1 cellular context compared by ENCODE assay signal in the genomic region with DNA sequence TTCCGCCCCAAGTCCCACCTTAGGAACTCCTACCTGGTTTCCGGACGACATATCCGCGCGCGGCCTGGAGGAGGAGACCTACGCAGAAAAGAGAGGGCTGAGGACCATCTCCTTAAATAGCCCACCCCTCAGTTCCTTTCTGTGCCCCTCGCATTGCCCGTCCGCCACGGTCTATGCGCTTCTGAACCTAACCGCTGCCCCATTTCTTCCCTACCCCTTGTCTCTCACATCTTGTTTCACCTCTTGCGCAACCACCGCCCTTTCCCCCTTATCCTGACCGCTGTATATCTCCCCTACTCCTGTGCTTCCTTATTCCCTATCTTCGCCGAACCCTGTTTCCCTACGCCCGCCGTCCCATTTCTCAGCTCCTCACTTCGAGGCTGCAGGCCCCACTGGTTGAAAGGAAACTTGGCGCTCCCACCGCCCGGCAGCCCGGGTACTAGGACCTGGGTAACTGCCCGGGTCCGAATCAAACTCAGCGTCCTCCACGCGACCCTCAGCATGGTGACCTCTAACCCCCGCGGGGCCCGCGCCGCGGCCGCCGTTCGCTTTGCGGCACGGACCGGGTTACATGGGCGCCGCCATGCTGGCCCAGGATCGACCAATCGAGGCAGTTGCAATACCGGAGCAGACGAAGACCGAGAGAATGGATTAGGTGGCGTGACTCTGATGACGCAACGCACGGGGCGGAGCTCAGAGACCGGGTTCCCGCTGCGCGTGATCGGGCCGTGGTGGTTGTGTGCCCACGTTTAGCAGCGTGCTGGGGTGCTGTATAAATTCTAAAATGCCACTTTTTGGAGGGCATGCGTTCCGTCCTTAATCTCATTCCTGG.
TF ChIP-seq lines count a peak whose summit lies in the region.

Gene MRPS15, minus strand, starts transcription at position 612 of the 832 bp plus-strand sequence. Its CDS starts 109 bp downstream, at position 503.

TF ChIP-seq in HepG2, 621 proteins besides CTCF, POLR2A, EP300 and RAD21 (continued from another document and continues in another):
- TF ChIP-seq ZNF607 (CRISPR knock-in tag; IDR thresholded peaks at IDR 0.05; ENCODE audit: borderline replicate concordance) (no peak; the same call in 1 of the 2 replicates), ZNF414 (CRISPR knock-in tag; IDR thresholded peaks at IDR 0.05) (peak; percentile 90; the same call in 1 of the 2 replicates), ZNF235 (CRISPR knock-in tag; IDR thresholded peaks at IDR 0.05; ENCODE audit: borderline replicate concordance) (no peak), ZNF83 (CRISPR knock-in tag; IDR thresholded peaks at IDR 0.05; ENCODE audit: borderline replicate concordance) (no peak; the same call in 1 of the 2 replicates), ZNF746 (CRISPR knock-in tag; IDR thresholded peaks at IDR 0.05) (0 out of 2 replicates have a peak, but pooled peaks have one; percentile 61), GTF2F1 (IDR thresholded peaks at IDR 0.05; ENCODE audit: low read length) (no peak), ZNF678 (CRISPR knock-in tag; IDR thresholded peaks at IDR 0.05) (no peak), RFX3 (CRISPR knock-in tag; IDR thresholded peaks at IDR 0.05) (0 out of 2 replicates have a peak, but pooled peaks have one; percentile 30), ZNF878 (CRISPR knock-in tag; IDR thresholded peaks at IDR 0.05) (peak; percentile 70; the same call in 1 of the 2 replicates), ZNF737 (CRISPR knock-in tag; IDR thresholded peaks at IDR 0.05; ENCODE audit: borderline replicate concordance) (no peak), ETV5 (CRISPR knock-in tag; IDR thresholded peaks at IDR 0.05; ENCODE audit: borderline replicate concordance) (peak; percentile 58; the same call in 1 of the 2 replicates), KAT8 (CRISPR knock-in tag; IDR thresholded peaks at IDR 0.05) (peak; percentile 97), ZNF570 (CRISPR knock-in tag; IDR thresholded peaks at IDR 0.05; ENCODE audit: borderline replicate concordance) (no peak), ZNF280B (CRISPR knock-in tag; IDR thresholded peaks at IDR 0.05; ENCODE audit: borderline replicate concordance) (peak; percentile 75; the same call in 1 of the 2 replicates), HOXA3 (CRISPR knock-in tag; IDR thresholded peaks at IDR 0.05) (peak; percentile 94), ONECUT2 (CRISPR knock-in tag; IDR thresholded peaks at IDR 0.05) (peak; percentile 11; the same call in 1 of the 2 replicates), ARID2 (CRISPR knock-in tag; IDR thresholded peaks at IDR 0.05; ENCODE audit: borderline replicate concordance) (peak; percentile 79), ZBTB38 (CRISPR knock-in tag; IDR thresholded peaks at IDR 0.05) (peak; percentile 56), ZNF597 (CRISPR knock-in tag; IDR thresholded peaks at IDR 0.05) (no peak), ZNF761 (CRISPR knock-in tag; conservative IDR thresholded peaks at IDR 0.05) (0 out of 2 replicates have a peak, but pooled peaks have one; percentile 24), DR1 (CRISPR knock-in tag; IDR thresholded peaks at IDR 0.05) (peak; percentile 77), ZNF274 (CRISPR knock-in tag; IDR thresholded peaks at IDR 0.05) (peak; percentile 97), REST (IDR thresholded peaks at IDR 0.05; ENCODE audit: borderline replicate concordance in 1 of 2, low read depth in 1 of 2, low read length in 2 of 2) (peak in 1 of 2 experiments; percentile 63; a peak in 1 of 4 replicates), NCOA2 (CRISPR knock-in tag; IDR thresholded peaks at IDR 0.05) (peak; percentile 80), ZNF160 (CRISPR knock-in tag; IDR thresholded peaks at IDR 0.05) (peak; percentile 55; the same call in 1 of the 2 replicates), FOXJ3 (CRISPR knock-in tag; IDR thresholded peaks at IDR 0.05; ENCODE audit: borderline replicate concordance) (peak; percentile 60), SIX4 (CRISPR knock-in tag; IDR thresholded peaks at IDR 0.05) (peak; percentile 67; the same call in 1 of the 2 replicates), ZNF724P (CRISPR knock-in tag; IDR thresholded peaks at IDR 0.05; ENCODE audit: borderline replicate concordance) (peak; percentile 88; the same call in 1 of the 2 replicates), BRD4 (CRISPR knock-in tag; IDR thresholded peaks at IDR 0.05) (0 out of 2 replicates have a peak, but pooled peaks have one; percentile 39), NFYB (CRISPR knock-in tag; IDR thresholded peaks at IDR 0.05) (peak; percentile 63), ZSCAN9 (CRISPR knock-in tag; IDR thresholded peaks at IDR 0.05; ENCODE audit: borderline replicate concordance) (peak; percentile 89), ZNF251 (CRISPR knock-in tag; IDR thresholded peaks at IDR 0.05) (no peak), SOX13 (IDR thresholded peaks at IDR 0.05) (no peak), SOX13 (CRISPR knock-in tag; conservative IDR thresholded peaks at IDR 0.05 in 1 of 2, IDR thresholded peaks at IDR 0.05 in 1 of 2) (peak; percentile 38 to 77; a peak in 2 of 4 replicates), STAT5B (CRISPR knock-in tag; IDR thresholded peaks at IDR 0.05) (0 out of 2 replicates have a peak, but pooled peaks have one; percentile 75), ATF1 (CRISPR knock-in tag; IDR thresholded peaks at IDR 0.05) (peak; percentile 80), FOXP4 (CRISPR knock-in tag; IDR thresholded peaks at IDR 0.05) (peak; percentile 67; the same call in 1 of the 2 replicates)
- TF ChIP-seq, protein P1, sequence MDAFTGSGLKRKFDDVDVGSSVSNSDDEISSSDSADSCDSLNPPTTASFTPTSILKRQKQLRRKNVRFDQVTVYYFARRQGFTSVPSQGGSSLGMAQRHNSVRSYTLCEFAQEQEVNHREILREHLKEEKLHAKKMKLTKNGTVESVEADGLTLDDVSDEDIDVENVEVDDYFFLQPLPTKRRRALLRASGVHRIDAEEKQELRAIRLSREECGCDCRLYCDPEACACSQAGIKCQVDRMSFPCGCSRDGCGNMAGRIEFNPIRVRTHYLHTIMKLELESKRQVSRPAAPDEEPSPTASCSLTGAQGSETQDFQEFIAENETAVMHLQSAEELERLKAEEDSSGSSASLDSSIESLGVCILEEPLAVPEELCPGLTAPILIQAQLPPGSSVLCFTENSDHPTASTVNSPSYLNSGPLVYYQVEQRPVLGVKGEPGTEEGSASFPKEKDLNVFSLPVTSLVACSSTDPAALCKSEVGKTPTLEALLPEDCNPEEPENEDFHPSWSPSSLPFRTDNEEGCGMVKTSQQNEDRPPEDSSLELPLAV (CRISPR knock-in tag; conservative IDR thresholded peaks at IDR 0.05; ENCODE audit: low read depth), result no peak; the same call in 1 of the 2 replicates
- TF ChIP-seq, protein P2, sequence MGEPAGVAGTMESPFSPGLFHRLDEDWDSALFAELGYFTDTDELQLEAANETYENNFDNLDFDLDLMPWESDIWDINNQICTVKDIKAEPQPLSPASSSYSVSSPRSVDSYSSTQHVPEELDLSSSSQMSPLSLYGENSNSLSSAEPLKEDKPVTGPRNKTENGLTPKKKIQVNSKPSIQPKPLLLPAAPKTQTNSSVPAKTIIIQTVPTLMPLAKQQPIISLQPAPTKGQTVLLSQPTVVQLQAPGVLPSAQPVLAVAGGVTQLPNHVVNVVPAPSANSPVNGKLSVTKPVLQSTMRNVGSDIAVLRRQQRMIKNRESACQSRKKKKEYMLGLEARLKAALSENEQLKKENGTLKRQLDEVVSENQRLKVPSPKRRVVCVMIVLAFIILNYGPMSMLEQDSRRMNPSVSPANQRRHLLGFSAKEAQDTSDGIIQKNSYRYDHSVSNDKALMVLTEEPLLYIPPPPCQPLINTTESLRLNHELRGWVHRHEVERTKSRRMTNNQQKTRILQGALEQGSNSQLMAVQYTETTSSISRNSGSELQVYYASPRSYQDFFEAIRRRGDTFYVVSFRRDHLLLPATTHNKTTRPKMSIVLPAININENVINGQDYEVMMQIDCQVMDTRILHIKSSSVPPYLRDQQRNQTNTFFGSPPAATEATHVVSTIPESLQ (CRISPR knock-in tag; conservative IDR thresholded peaks at IDR 0.05), result no peak; the same call in 1 of the 2 replicates
- TF ChIP-seq, protein P3, sequence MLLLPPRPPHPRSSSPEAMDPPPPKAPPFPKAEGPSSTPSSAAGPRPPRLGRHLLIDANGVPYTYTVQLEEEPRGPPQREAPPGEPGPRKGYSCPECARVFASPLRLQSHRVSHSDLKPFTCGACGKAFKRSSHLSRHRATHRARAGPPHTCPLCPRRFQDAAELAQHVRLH (CRISPR knock-in tag; IDR thresholded peaks at IDR 0.05; ENCODE audit: borderline replicate concordance, low read depth), result peak; percentile 89; the same call in 1 of the 2 replicates
- TF ChIP-seq, protein P4, sequence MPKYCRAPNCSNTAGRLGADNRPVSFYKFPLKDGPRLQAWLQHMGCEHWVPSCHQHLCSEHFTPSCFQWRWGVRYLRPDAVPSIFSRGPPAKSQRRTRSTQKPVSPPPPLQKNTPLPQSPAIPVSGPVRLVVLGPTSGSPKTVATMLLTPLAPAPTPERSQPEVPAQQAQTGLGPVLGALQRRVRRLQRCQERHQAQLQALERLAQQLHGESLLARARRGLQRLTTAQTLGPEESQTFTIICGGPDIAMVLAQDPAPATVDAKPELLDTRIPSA (CRISPR knock-in tag; IDR thresholded peaks at IDR 0.05; ENCODE audit: borderline replicate concordance), result no peak
- TF ChIP-seq, protein P5, sequence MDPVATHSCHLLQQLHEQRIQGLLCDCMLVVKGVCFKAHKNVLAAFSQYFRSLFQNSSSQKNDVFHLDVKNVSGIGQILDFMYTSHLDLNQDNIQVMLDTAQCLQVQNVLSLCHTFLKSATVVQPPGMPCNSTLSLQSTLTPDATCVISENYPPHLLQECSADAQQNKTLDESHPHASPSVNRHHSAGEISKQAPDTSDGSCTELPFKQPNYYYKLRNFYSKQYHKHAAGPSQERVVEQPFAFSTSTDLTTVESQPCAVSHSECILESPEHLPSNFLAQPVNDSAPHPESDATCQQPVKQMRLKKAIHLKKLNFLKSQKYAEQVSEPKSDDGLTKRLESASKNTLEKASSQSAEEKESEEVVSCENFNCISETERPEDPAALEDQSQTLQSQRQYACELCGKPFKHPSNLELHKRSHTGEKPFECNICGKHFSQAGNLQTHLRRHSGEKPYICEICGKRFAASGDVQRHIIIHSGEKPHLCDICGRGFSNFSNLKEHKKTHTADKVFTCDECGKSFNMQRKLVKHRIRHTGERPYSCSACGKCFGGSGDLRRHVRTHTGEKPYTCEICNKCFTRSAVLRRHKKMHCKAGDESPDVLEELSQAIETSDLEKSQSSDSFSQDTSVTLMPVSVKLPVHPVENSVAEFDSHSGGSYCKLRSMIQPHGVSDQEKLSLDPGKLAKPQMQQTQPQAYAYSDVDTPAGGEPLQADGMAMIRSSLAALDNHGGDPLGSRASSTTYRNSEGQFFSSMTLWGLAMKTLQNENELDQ (CRISPR knock-in tag; IDR thresholded peaks at IDR 0.05; ENCODE audit: borderline replicate concordance), result peak; percentile 91
